Comparison of ENCODE assay signal across 8 cellular contexts in the genomic region with DNA sequence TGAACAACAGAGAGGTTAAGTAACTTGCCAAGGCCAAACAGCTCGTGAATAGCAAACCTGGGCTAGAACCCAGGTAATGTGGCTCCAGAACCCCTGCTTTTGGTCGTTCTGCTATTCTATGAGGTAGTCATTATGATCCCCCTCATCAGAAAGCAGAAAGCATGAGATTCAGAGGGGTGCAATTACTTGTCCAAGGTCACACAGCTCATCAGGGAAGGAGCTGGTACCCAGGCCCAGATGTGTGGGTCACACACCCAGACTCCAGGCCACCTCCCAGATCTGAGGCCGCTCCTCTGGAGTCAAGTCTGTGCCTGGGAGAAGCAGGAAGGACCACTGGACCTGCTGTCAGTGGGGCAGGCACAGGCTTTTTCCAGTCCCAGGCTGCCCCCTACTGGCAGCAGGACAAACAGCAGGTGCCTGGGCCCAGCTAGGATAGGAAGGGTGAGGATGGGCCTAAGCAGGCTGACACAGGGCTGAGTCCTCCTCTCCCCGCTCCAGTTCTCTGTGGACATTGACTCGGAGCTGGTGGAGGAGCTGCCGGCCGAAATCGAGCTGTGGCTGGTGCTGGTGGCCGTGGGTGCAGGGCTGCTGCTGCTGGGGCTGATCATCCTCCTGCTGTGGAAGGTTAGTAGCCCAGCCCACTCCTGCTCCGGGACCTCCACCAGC. TPM values are rescaled to one million over a fixed set of nuclear protein-coding genes. Genes with fewer than 3 reads are reported as not detected.
A peak's percentile ranks its signal among the peaks of the same experiment; 100 is the strongest.
DNase-seq lines count a peak whose midpoint lies in the region; ATAC-seq and TF ChIP-seq lines count a peak whose summit lies in the region.

No MANE protein-coding gene starts in this region.

- H2BK15ac ChIP-seq in neuronal stem cell (ENCODE audit: low read length), result peak overlapping the region; percentile 67

- H3K9ac ChIP-seq in PC-3 (ENCODE audit: low read length) (no peak overlapping the region), neuronal stem cell (ENCODE audit: low read depth, low read length, poor library complexity) (no peak overlapping the region)

- no peaks in the 10 kb centered on the region for H3K79me1 ChIP-seq in neuronal stem cell (ENCODE audit: low read depth, low read length)

- no peak overlapping the region for H4K8ac ChIP-seq in neuronal stem cell (ENCODE audit: low read depth, low read length)

- TF ChIP-seq CTCF in GM10248 (IDR thresholded peaks at IDR 0.05; ENCODE audit: control extremely low read depth, extremely low read depth, low read depth, missing control alignments), result peak; percentile 99
- peak; percentile 99 for TF ChIP-seq CTCF in PC-3 (conservative IDR thresholded peaks at IDR 0.05; ENCODE audit: low read depth, low read length)
- TF ChIP-seq CTCF in esophagus muscularis mucosa (IDR thresholded peaks at IDR 0.05), result peak; percentile 94 to 100 (median 96)
- peak; percentile 77 to 90 for TF ChIP-seq CTCF in suprapubic skin (IDR thresholded peaks at IDR 0.05)

- CTCF ChIA-PET in GM10248 (lab: Yijun Ruan, JAX) (interaction anchor here (0.7 to 3.2 kb wide), 41 partner anchors 9 to 311 kb away, joined by 3 to 70 read pairs (median 4); a partner anchor contains a TSS), PC-3 (lab: Charles Lee) (interaction anchor here (0.8 to 1.4 kb wide), 2 partner anchors 25 to 60 kb away, joined by 5 to 12 read pairs; no protein-coding TSS in a partner anchor)

- intact Hi-C loops in PC-3 (cut with micrococcal nuclease) (loop anchor here (1.0 to 2.0 kb wide), 2 partner anchors 23 to 60 kb away; no protein-coding TSS in a partner anchor), esophagus muscularis mucosa (cut with DNase I) (loop anchor here (1.0 kb wide), 1 partner anchor 61 kb away; no protein-coding TSS in a partner anchor)

- no peaks in the 10 kb centered on the region for H3K9me3 ChIP-seq in PC-3 (ENCODE audit: low read length)
- H3K9me3 ChIP-seq in esophagus muscularis mucosa, result no peaks in the 10 kb centered on the region
- no peaks in the 10 kb centered on the region for H3K9me3 ChIP-seq in neuronal stem cell (replicated peaks in 1 of 2; ENCODE audit: control insufficient read depth in 2 of 2, insufficient read depth in 1 of 2, low read depth in 1 of 2, low read length in 2 of 2)
- no peaks in the 10 kb centered on the region for H3K9me3 ChIP-seq in suprapubic skin

- H3K27ac ChIP-seq in PC-3 (ENCODE audit: low read length) (no peak overlapping the region), esophagus muscularis mucosa (replicated peaks in 1 of 4) (no peak overlapping the region), neuronal stem cell (replicated peaks; ENCODE audit: low read length) (no peak overlapping the region), suprapubic skin (no peak overlapping the region)

- no peak overlapping the region for H3K4ac ChIP-seq in neuronal stem cell (ENCODE audit: low read length)

- H3K36me3 ChIP-seq in PC-3 (ENCODE audit: low read depth, low read length) (peaks cover 57% of the 10 kb centered on the region), esophagus muscularis mucosa (peaks cover 6 to 40% (median 30%) of the 10 kb centered on the region in 4 donors), neuronal stem cell (replicated peaks in 1 of 2; ENCODE audit: control insufficient read depth in 2 of 2, insufficient read depth in 2 of 2, low read length in 2 of 2) (no peaks in the 10 kb centered on the region), suprapubic skin (peaks cover 20% of the 10 kb centered on the region)

- H3K27me3 ChIP-seq in PC-3 (ENCODE audit: low read length) (no peaks in the 10 kb centered on the region), esophagus muscularis mucosa (no peaks in the 10 kb centered on the region), neuronal stem cell (ENCODE audit: control insufficient read depth in 3 of 3, insufficient read depth in 3 of 3, low read depth in 1 of 3, low read length in 3 of 3) (peaks cover 0 to 3% (median 0%) of the 10 kb centered on the region in 3 experiments), suprapubic skin (no peaks in the 10 kb centered on the region)

- H3K4me3 ChIP-seq in PC-3 (ENCODE audit: low read length), result no peak overlapping the region
- H3K4me3 ChIP-seq in esophagus muscularis mucosa, result no peak overlapping the region
- H3K4me3 ChIP-seq in neuronal stem cell (ENCODE audit: low read length in 2 of 2), result no peak overlapping the region
- no peak overlapping the region for H3K4me3 ChIP-seq in suprapubic skin

- H4K91ac ChIP-seq in neuronal stem cell (ENCODE audit: low read depth, low read length, poor library complexity), result no peak overlapping the region

- ATAC-seq in PC-3 (peak; percentile 61), HG03565 (IDR thresholded peaks at IDR 0.05; ENCODE audit: unreplicated experiment) (no peak)

- no peak overlapping the region for H3K23ac ChIP-seq in neuronal stem cell (ENCODE audit: low read depth, low read length, poor library complexity)

- peaks cover 11% of the 10 kb centered on the region for H3F3A ChIP-seq in PC-3 (ENCODE audit: low read length, unreplicated experiment)

- peak; percentile 88 for DNase-seq in GM10248 (ENCODE audit: extremely low spot score)
- peak; percentile 38 for DNase-seq in HS-5 (ENCODE audit: low read depth)
- peak; percentile 88 for DNase-seq in PC-3
- peak; percentile 67 for DNase-seq in activated T-cell treated with anti-CD3 and anti-CD28 coated beads for 24 hours (ENCODE audit: low read depth)
- DNase-seq in esophagus muscularis mucosa (ENCODE audit: extremely low spot score), result no peak
- DNase-seq in neuronal stem cell (ENCODE audit: low spot score), result peak; percentile 68
- DNase-seq in suprapubic skin (ENCODE audit: low spot score in 2 of 2), result peak in 1 of 2 donors; percentile 79

- peak overlapping the region; percentile 82 for H3K14ac ChIP-seq in neuronal stem cell (ENCODE audit: low read length)

- TF ChIP-seq EP300 in esophagus muscularis mucosa (IDR thresholded peaks at IDR 0.05) (no peak), suprapubic skin (IDR thresholded peaks at IDR 0.05) (no peak)

- no peak overlapping the region for H2BK120ac ChIP-seq in neuronal stem cell (ENCODE audit: low read depth, low read length)

- H3K4me2 ChIP-seq in PC-3 (ENCODE audit: low read length) (no peak overlapping the region), neuronal stem cell (ENCODE audit: insufficient read depth, low read length, poor library complexity, severe bottlenecking) (no peak overlapping the region)

- POLR2A ChIA-PET in GM10248 (lab: Yijun Ruan, JAX) (no interaction called here), PC-3 (lab: Charles Lee; ENCODE audit: unreplicated experiment) (no interaction called here)

- TF ChIP-seq POLR2A in esophagus muscularis mucosa (IDR thresholded peaks at IDR 0.05; ENCODE audit: low read depth), result no peak
- no peak for TF ChIP-seq POLR2A in suprapubic skin (IDR thresholded peaks at IDR 0.05)

- 71% methylated on average over 2 of the region's 10 CpGs for WGBS in esophagus muscularis mucosa
- no CpG with 5 or more reads among the region's 10 CpGs for WGBS in neuronal stem cell (ENCODE audit: extremely low coverage in 2 of 2, insufficient read length in 2 of 2, insufficient replicate concordance in 1 of 2), 2 donors
- 53% methylated on average over 9 of the region's 10 CpGs for WGBS in suprapubic skin

- H2AK5ac ChIP-seq in neuronal stem cell (ENCODE audit: low read depth, low read length), result peak overlapping the region; percentile 92

- peak overlapping the region; percentile 89 for H3K18ac ChIP-seq in neuronal stem cell (ENCODE audit: low read length)

- no peaks in the 10 kb centered on the region for H3K79me2 ChIP-seq in PC-3 (ENCODE audit: low read length)

- H2AFZ ChIP-seq in PC-3 (ENCODE audit: low read length), result no peak overlapping the region
- H2AFZ ChIP-seq in neuronal stem cell (ENCODE audit: low read length), result peak overlapping the region; percentile 69

- H2BK5ac ChIP-seq in neuronal stem cell (ENCODE audit: low read length), result peak overlapping the region; percentile 68

- no peaks in the 10 kb centered on the region for H3K9me2 ChIP-seq in PC-3 (replicated peaks; ENCODE audit: low read length)

- no peaks in the 10 kb centered on the region for H3K4me1 ChIP-seq in PC-3 (ENCODE audit: insufficient read depth, low read length)
- peaks cover 0 to 5% (median 0%) of the 10 kb centered on the region in 4 donors for H3K4me1 ChIP-seq in esophagus muscularis mucosa
- H3K4me1 ChIP-seq in neuronal stem cell (ENCODE audit: control insufficient read depth in 2 of 2, insufficient read depth in 1 of 2, low read depth in 1 of 2, low read length in 2 of 2), result no peaks in the 10 kb centered on the region
- no peaks in the 10 kb centered on the region for H3K4me1 ChIP-seq in suprapubic skin

- H4K20me1 ChIP-seq in PC-3 (ENCODE audit: low read length), result 0 out of 2 replicates have a peak, but pooled peaks cover 4% of the 10 kb centered on the region

- H2BK12ac ChIP-seq in neuronal stem cell (ENCODE audit: low read length), result peak overlapping the region; percentile 30

- BruUV-seq in PC-3 (replicated peaks; lab: Mats Ljungman, UMichigan), result no TSS peak

RNA-seq across cellular contexts. Expression of a gene that starts 7.8 kb away (rescaled TPM):
- 31.9 and 37.6 TPM in 2 replicates for total RNA-seq in PC-3 (2014; rRNA removed)
- total RNA-seq in esophagus muscularis mucosa, result 100 to 1,000 TPM in 1 of 4 donors, 10 to 100 TPM in 3; 31.6 to 118 (median 61.4) TPM
- 40.5 TPM for polyA plus RNA-seq in neuronal stem cell (2013, experiment 1 of 2)
- 39.2 TPM for polyA plus RNA-seq in neuronal stem cell (2013, experiment 2 of 2)
- 100 to 1,000 TPM in 2 of 4 donors, 10 to 100 TPM in 2; 33.2 to 114 (median 69.6) TPM for total RNA-seq in suprapubic skin

RNA-seq across cellular contexts. Expression of a gene that starts 31.5 kb away (rescaled TPM):
- total RNA-seq in PC-3 (2014; rRNA removed), result 598 and 763 TPM in 2 replicates
- 10 to 100 TPM; 38.9 to 96.7 (median 58.6) TPM for total RNA-seq in esophagus muscularis mucosa
- polyA plus RNA-seq in neuronal stem cell (2013, experiment 1 of 2), result 8.3 TPM
- polyA plus RNA-seq in neuronal stem cell (2013, experiment 2 of 2), result 6.8 TPM
- 100 to 1,000 TPM in 3 of 4 donors, 10 to 100 TPM in 1; 85.9 to 229 (median 198) TPM for total RNA-seq in suprapubic skin

RNA-seq across cellular contexts. Expression of a gene that starts 42.6 kb away (rescaled TPM):
- total RNA-seq in PC-3 (2014; rRNA removed), result 0.11 and 0.17 TPM in 2 replicates
- 1 to 10 TPM in 3 of 4 donors, under 1 TPM in 1; 0.98 to 1.8 (median 1.5) TPM for total RNA-seq in esophagus muscularis mucosa
- 31.6 TPM for polyA plus RNA-seq in neuronal stem cell (2013, experiment 1 of 2)
- polyA plus RNA-seq in neuronal stem cell (2013, experiment 2 of 2), result 33.4 TPM
- total RNA-seq in suprapubic skin, result under 1 TPM in 1 of 4 donors, not detected in 3; 0.68 TPM
